8 cellular contexts compared by ENCODE assay signal in the genomic region with DNA sequence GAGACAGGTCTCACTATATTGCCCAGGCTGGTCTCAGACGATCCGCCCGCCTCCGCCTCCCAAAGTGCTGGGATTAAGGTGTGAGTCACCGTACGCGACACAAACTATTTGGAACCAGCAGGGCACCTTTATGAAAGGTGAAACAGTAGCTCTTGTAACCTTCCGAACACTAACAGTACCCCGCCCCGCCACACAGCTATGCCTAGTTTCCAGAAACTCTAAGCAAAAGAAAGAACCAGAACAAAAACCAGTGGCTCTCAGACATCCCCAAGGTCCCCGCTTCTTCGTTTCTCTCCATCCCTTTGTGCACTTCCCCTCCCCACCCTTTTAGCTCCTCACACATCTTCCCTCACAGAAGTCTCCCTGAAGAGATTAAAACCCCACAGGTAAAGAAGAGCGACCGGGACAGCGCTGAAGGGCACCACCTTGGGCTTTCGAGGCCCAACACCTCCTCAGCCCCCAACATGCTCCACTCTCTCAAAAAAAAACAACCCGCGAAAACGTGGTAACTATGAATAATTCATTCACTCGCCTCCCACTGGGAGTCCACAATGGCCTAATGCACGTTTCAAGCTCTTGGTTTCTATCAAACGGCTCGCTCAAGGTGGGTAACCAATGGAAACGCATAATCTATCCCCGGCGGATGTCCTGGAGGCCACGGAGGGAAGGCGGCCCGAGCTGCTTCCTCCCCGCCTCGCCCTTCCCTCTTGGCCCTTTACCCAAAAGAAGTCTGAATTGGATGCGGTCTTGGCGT. TPM values are rescaled to one million over a fixed set of nuclear protein-coding genes. Genes with fewer than 3 reads are reported as not detected.
DNase-seq lines count a peak whose midpoint lies in the region; ATAC-seq and TF ChIP-seq lines count a peak whose summit lies in the region.

No MANE protein-coding gene starts in this region.

- ATAC-seq in HG02678 (IDR thresholded peaks at IDR 0.05; ENCODE audit: unreplicated experiment): peak; percentile 6
- peak; percentile 44 for ATAC-seq in left ventricle myocardium superior

- TF ChIP-seq POLR2A in sigmoid colon (IDR thresholded peaks at IDR 0.05): no peak

- no peaks in the 10 kb centered on the region for H3K9me3 ChIP-seq in sigmoid colon

- DNase-seq in DMS79 treated with DMSO at 0.1 percent for 48 hours (lab: John Stamatoyannopoulos, UW) (peak; percentile 26), DMS79 (lab: John Stamatoyannopoulos, UW) (no peak), NCI-H2227 (lab: John Stamatoyannopoulos, UW; ENCODE audit: unreplicated experiment) (peak; percentile 68), left ventricle myocardium superior (no peak), sigmoid colon (no peak), ureter (ENCODE audit: low spot score) (no peak)

- peak overlapping the region; percentile 98 for H3K27ac Mint-ChIP-seq in activated naive CD4-positive, alpha-beta T cell treated with anti-CD3 and anti-CD28 coated beads, Interleukin-2, amount 50 U/mL, for 24 hours

- TF ChIP-seq CTCF in sigmoid colon (IDR thresholded peaks at IDR 0.05): no peak

- H3K4me1 Mint-ChIP-seq in activated naive CD4-positive, alpha-beta T cell treated with anti-CD3 and anti-CD28 coated beads, Interleukin-2, amount 50 U/mL, for 24 hours: peaks cover 75% of the 10 kb centered on the region

- no peaks in the 10 kb centered on the region for H3K27me3 Mint-ChIP-seq in activated naive CD4-positive, alpha-beta T cell treated with anti-CD3 and anti-CD28 coated beads, Interleukin-2, amount 50 U/mL, for 24 hours

- peaks cover 0 to 70% (median 70%) of the 10 kb centered on the region in 4 donors for H3K4me1 ChIP-seq in sigmoid colon

- no peaks in the 10 kb centered on the region for H3K27me3 ChIP-seq in sigmoid colon

- peaks cover 10% of the 10 kb centered on the region for H3K36me3 Mint-ChIP-seq in activated naive CD4-positive, alpha-beta T cell treated with anti-CD3 and anti-CD28 coated beads, Interleukin-2, amount 50 U/mL, for 24 hours

- 2 to 5% methylated on average over 33 of the region's 33 CpGs for WGBS in sigmoid colon, 2 donors

- peak overlapping the region; percentile 97 for H3K4me3 Mint-ChIP-seq in activated naive CD4-positive, alpha-beta T cell treated with anti-CD3 and anti-CD28 coated beads, Interleukin-2, amount 50 U/mL, for 24 hours

- peaks cover 0 to 26% (median 4%) of the 10 kb centered on the region in 4 donors for H3K36me3 ChIP-seq in sigmoid colon

- H3K27ac ChIP-seq in sigmoid colon: peak overlapping the region; percentile 91 to 98 (median 96)

- intact Hi-C loops in left ventricle myocardium superior (cut with micrococcal nuclease): no loop called here
- intact Hi-C loops in sigmoid colon (cut with DNase I): no loop called here

- TF ChIP-seq EP300 in sigmoid colon (IDR thresholded peaks at IDR 0.05): no peak

- H3K9me3 Mint-ChIP-seq in activated naive CD4-positive, alpha-beta T cell treated with anti-CD3 and anti-CD28 coated beads, Interleukin-2, amount 50 U/mL, for 24 hours: no peaks in the 10 kb centered on the region

- H3K4me3 ChIP-seq in sigmoid colon: peak overlapping the region; percentile 68 to 95 (median 92)

RNA-seq across cellular contexts. Expression of gene BAG5, which starts 0.9 kb away (rescaled TPM):
- total RNA-seq in left ventricle myocardium superior (16.4 TPM), sigmoid colon (10 to 100 TPM; 18.6 to 27.1 (median 24.9) TPM), ureter (36.8 TPM)
- polyA plus RNA-seq in sigmoid colon: 10 to 100 TPM; 13.2 to 15.6 (median 14.6) TPM

RNA-seq across cellular contexts. Expression of gene COA8, which starts 1.2 kb away (rescaled TPM):
- total RNA-seq in left ventricle myocardium superior (56.2 TPM), sigmoid colon (10 to 100 TPM; 35.7 to 39.0 (median 37.5) TPM), ureter (37.3 TPM)
- 10 to 100 TPM; 33.9 to 67.3 (median 65.7) TPM for polyA plus RNA-seq in sigmoid colon

RNA-seq across cellular contexts. Expression of gene TRMT61A, which starts 32.6 kb away (rescaled TPM):
- 5.5 TPM for total RNA-seq in left ventricle myocardium superior
- total RNA-seq in sigmoid colon: 10 to 100 TPM; 20.2 to 27.2 (median 22.7) TPM
- polyA plus RNA-seq in sigmoid colon: 10 to 100 TPM in 1 of 3 donors, 1 to 10 TPM in 2; 4.2 to 18.1 (median 8.4) TPM
- total RNA-seq in ureter: 22.4 TPM

RNA-seq across cellular contexts. Expression of gene CKB, which starts 38.9 kb away (rescaled TPM):
- total RNA-seq in left ventricle myocardium superior: 533 TPM
- total RNA-seq in sigmoid colon: 1,000 to 10,000 TPM; 1,303 to 1,696 (median 1,494) TPM
- polyA plus RNA-seq in sigmoid colon: 1,000 to 10,000 TPM in 2 of 3 donors, 100 to 1,000 TPM in 1; 905 to 2,176 (median 1,086) TPM
- total RNA-seq in ureter: 310 TPM

Comparison
In these comparisons a context has a peak if more than half of its experiments do, and no peak if none do; other contexts are left out.
1. DNase-seq: peak in DMS79 treated with DMSO at 0.1 percent for 48 hours (single experiment) and NCI-H2227 (single experiment); none in DMS79 (single experiment), left ventricle myocardium superior (single experiment), sigmoid colon (single experiment) and ureter (single experiment).